Comparison of ENCODE assay signal across 19 cellular contexts in the genomic region with DNA sequence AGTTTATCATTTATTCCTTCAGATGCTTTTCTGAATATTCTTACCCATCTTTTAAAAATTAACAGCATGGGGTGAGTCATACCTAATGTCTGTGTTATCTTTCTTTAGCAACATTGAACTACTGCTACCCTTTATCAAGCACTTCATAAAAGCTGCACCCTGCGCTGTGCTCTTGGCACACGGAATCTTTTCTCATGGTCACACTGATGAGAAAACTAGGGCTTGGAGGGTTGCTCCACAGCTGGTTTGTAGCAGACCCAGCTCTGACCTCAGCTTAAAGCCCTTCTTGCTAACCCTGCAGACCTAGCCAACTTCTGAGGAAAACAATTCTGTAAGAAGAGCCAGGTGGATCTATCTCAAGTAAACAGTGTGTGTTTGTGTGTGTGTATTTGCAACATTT.
DNase-seq lines count a peak whose midpoint lies in the region; ATAC-seq and TF ChIP-seq lines count a peak whose summit lies in the region.
"Had no signal": no experiment of that assay in that cellular context is flagged by ENCODE, and none has a peak within 500 bp of the region (broad histone marks: within the 10 kb centered on the region; RNA-seq: fewer than 3 reads in every experiment).

No MANE protein-coding gene starts in this region.

- ATAC-seq in psoas muscle = peak; percentile 38 to 80 (median 72)
- no peak for ATAC-seq in activated CD8-positive, alpha-beta T cell treated with anti-CD3 and anti-CD28 coated beads, Interleukin-2, amount 10 ng/mL, durations not matched to agents 7 days and 5 days
- no peak for ATAC-seq in naive thymus-derived CD4-positive, alpha-beta T cell

- H3K4me1 ChIP-seq in psoas muscle = peaks cover 31% of the 10 kb centered on the region
- no peaks in the 10 kb centered on the region for H3K4me1 ChIP-seq in naive thymus-derived CD4-positive, alpha-beta T cell (ENCODE audit: control insufficient read depth in 2 of 2, insufficient read depth in 2 of 2, low read length in 2 of 2)

- intact Hi-C loops in psoas muscle (cut with DNase I) = no loop called here
- intact Hi-C loops in naive thymus-derived CD4-positive, alpha-beta T cell (cut with micrococcal nuclease) = no loop called here

- H3K4me3 ChIP-seq in AG10803 (ENCODE audit: low read length) = no peak overlapping the region
- no peak overlapping the region for H3K4me3 ChIP-seq in WERI-Rb-1 (ENCODE audit: low read depth, low read length)
- H3K4me3 ChIP-seq in psoas muscle = no peak overlapping the region
- H3K4me3 ChIP-seq in naive thymus-derived CD4-positive, alpha-beta T cell (ENCODE audit: low read length) = no peak overlapping the region
- H3K4me3 ChIP-seq: esophagus squamous epithelium had no signal

- peaks cover 8% of the 10 kb centered on the region for H3K4me1 Mint-ChIP-seq in activated CD8-positive, alpha-beta T cell treated with anti-CD3 and anti-CD28 coated beads, Interleukin-2, amount 10 ng/mL, durations not matched to agents 7 days and 5 days (ENCODE audit: low read depth)
- H3K4me1 Mint-ChIP-seq in naive thymus-derived CD4-positive, alpha-beta T cell = peaks cover 3 to 15% (median 7%) of the 10 kb centered on the region in 7 donors
- H3K4me1 Mint-ChIP-seq: activated naive CD8-positive, alpha-beta T cell treated with anti-CD3 and anti-CD28 coated beads, Interleukin-2, amount 10 ng/mL, durations not matched to agents 7 days and 5 days had no signal

- no peak overlapping the region for H3K27ac Mint-ChIP-seq in activated CD8-positive, alpha-beta T cell treated with anti-CD3 and anti-CD28 coated beads, Interleukin-2, amount 10 ng/mL, durations not matched to agents 7 days and 5 days
- H3K27ac Mint-ChIP-seq in naive thymus-derived CD4-positive, alpha-beta T cell = peak overlapping the region in 3 of 9 donors; percentile 2 to 79 (median 58)
- H3K27ac Mint-ChIP-seq: activated naive CD8-positive, alpha-beta T cell treated with anti-CD3 and anti-CD28 coated beads, Interleukin-2, amount 10 ng/mL, durations not matched to agents 7 days and 5 days; HFFc6 had no signal

- no peak overlapping the region for H3K4me3 Mint-ChIP-seq in activated CD8-positive, alpha-beta T cell treated with anti-CD3 and anti-CD28 coated beads, Interleukin-2, amount 10 ng/mL, durations not matched to agents 7 days and 5 days
- H3K4me3 Mint-ChIP-seq in naive thymus-derived CD4-positive, alpha-beta T cell = no peak overlapping the region
- H3K4me3 Mint-ChIP-seq: activated naive CD8-positive, alpha-beta T cell treated with anti-CD3 and anti-CD28 coated beads, Interleukin-2, amount 10 ng/mL, durations not matched to agents 7 days and 5 days; HFFc6; T-helper 1 cell treated with Interleukin-12 subunit alpha and Interleukin-12 subunit beta and Interleukin-4 antibody, amounts not matched to agents 30 μg/mL and 1 μg/mL, for 36 hours had no signal

- peaks cover 62% of the 10 kb centered on the region for H3K36me3 ChIP-seq in WERI-Rb-1
- H3K36me3 ChIP-seq in psoas muscle (ENCODE audit: insufficient read depth in 1 of 2, low read depth in 1 of 2) = peaks cover 0 to 16% of the 10 kb centered on the region in 2 donors
- H3K36me3 ChIP-seq in naive thymus-derived CD4-positive, alpha-beta T cell (ENCODE audit: control insufficient read depth in 2 of 3, insufficient read depth in 3 of 3, low read length in 3 of 3) = peaks cover 0 to 97% (median 31%) of the 10 kb centered on the region in 3 experiments

- no peaks in the 10 kb centered on the region for H3K9me3 Mint-ChIP-seq in activated CD8-positive, alpha-beta T cell treated with anti-CD3 and anti-CD28 coated beads, Interleukin-2, amount 10 ng/mL, durations not matched to agents 7 days and 5 days (ENCODE audit: insufficient read depth)
- no peaks in the 10 kb centered on the region for H3K9me3 Mint-ChIP-seq in naive thymus-derived CD4-positive, alpha-beta T cell
- H3K9me3 Mint-ChIP-seq: activated naive CD8-positive, alpha-beta T cell treated with anti-CD3 and anti-CD28 coated beads, Interleukin-2, amount 10 ng/mL, durations not matched to agents 7 days and 5 days; T-helper 1 cell treated with Interleukin-12 subunit alpha and Interleukin-12 subunit beta and Interleukin-4 antibody, amounts not matched to agents 30 μg/mL and 1 μg/mL, for 36 hours had no signal

- no peaks in the 10 kb centered on the region for H3K27me3 Mint-ChIP-seq in activated CD8-positive, alpha-beta T cell treated with anti-CD3 and anti-CD28 coated beads, Interleukin-2, amount 10 ng/mL, durations not matched to agents 7 days and 5 days (ENCODE audit: low read depth)
- no peaks in the 10 kb centered on the region for H3K27me3 Mint-ChIP-seq in naive thymus-derived CD4-positive, alpha-beta T cell
- H3K27me3 Mint-ChIP-seq: activated naive CD8-positive, alpha-beta T cell treated with anti-CD3 and anti-CD28 coated beads, Interleukin-2, amount 10 ng/mL, durations not matched to agents 7 days and 5 days had no signal

- H3K36me3 Mint-ChIP-seq in activated CD8-positive, alpha-beta T cell treated with anti-CD3 and anti-CD28 coated beads, Interleukin-2, amount 10 ng/mL, durations not matched to agents 7 days and 5 days (ENCODE audit: low read depth) = peaks cover 68% of the 10 kb centered on the region
- peaks cover 12 to 72% (median 22%) of the 10 kb centered on the region in 5 donors for H3K36me3 Mint-ChIP-seq in naive thymus-derived CD4-positive, alpha-beta T cell

- H3K9me3 ChIP-seq in WERI-Rb-1 (ENCODE audit: severe bottlenecking) = no peaks in the 10 kb centered on the region
- no peaks in the 10 kb centered on the region for H3K9me3 ChIP-seq in psoas muscle
- H3K9me3 ChIP-seq in naive thymus-derived CD4-positive, alpha-beta T cell (ENCODE audit: control insufficient read depth in 2 of 3, low read length in 3 of 3) = no peaks in the 10 kb centered on the region
- H3K9me3 ChIP-seq: BE2C, esophagus squamous epithelium had no signal

- TF ChIP-seq CTCF in AG10803 (conservative IDR thresholded peaks at IDR 0.05; ENCODE audit: low read length) = no peak
- TF ChIP-seq CTCF in WERI-Rb-1 (IDR thresholded peaks at IDR 0.05; ENCODE audit: low read depth, low read length) = no peak
- TF ChIP-seq CTCF in psoas muscle (IDR thresholded peaks at IDR 0.05) = no peak
- TF ChIP-seq CTCF in GM10248 (IDR thresholded peaks at IDR 0.05; ENCODE audit: control extremely low read depth, extremely low read depth, low read depth, missing control alignments) = no peak

- POLR2A ChIA-PET in activated CD8-positive, alpha-beta T cell treated with anti-CD3 and anti-CD28 coated beads, Interleukin-2, amount 10 ng/mL, durations not matched to agents 7 days and 5 days (lab: Charles Lee) = interaction anchor here (1.0 kb wide), 1 partner anchor 113 kb away, joined by 3 read pairs; no protein-coding TSS in a partner anchor
- POLR2A ChIA-PET in naive thymus-derived CD4-positive, alpha-beta T cell (lab: Charles Lee) = no interaction called here
- POLR2A ChIA-PET in GM10248 (lab: Yijun Ruan, JAX) = no interaction called here

- WGBS in psoas muscle, 3 donors = 21 to 30% (median 29%) methylated on average over 2 of the region's 2 CpGs

- H3K27me3 ChIP-seq in WERI-Rb-1 (ENCODE audit: insufficient read depth, low read depth, severe bottlenecking) (no peaks in the 10 kb centered on the region), psoas muscle (ENCODE audit: insufficient read depth in 3 of 3, low read length in 2 of 3) (no peaks in the 10 kb centered on the region)
- no peaks in the 10 kb centered on the region for H3K27me3 ChIP-seq in naive thymus-derived CD4-positive, alpha-beta T cell (ENCODE audit: control insufficient read depth in 2 of 2, insufficient read depth in 2 of 2, low read length in 2 of 2)
- H3K27me3 ChIP-seq: BE2C, esophagus squamous epithelium had no signal

- CTCF ChIA-PET in activated CD8-positive, alpha-beta T cell treated with anti-CD3 and anti-CD28 coated beads, Interleukin-2, amount 10 ng/mL, durations not matched to agents 7 days and 5 days (lab: Charles Lee) = interaction anchor here (2.1 to 2.3 kb wide), 2 partner anchors 10 to 20 kb away, joined by 10 to 12 read pairs; no protein-coding TSS in a partner anchor
- CTCF ChIA-PET in naive thymus-derived CD4-positive, alpha-beta T cell (lab: Charles Lee) = interaction anchor here (0.6 to 1.6 kb wide), 3 partner anchors 10 to 126 kb away, joined by 3 to 6 read pairs (median 4); no protein-coding TSS in a partner anchor
- CTCF ChIA-PET in GM10248 (lab: Yijun Ruan, JAX) = interaction anchor here (1.3 to 16.0 kb wide), 3 partner anchors 9 to 19 kb away, joined by 3 to 138 read pairs (median 15); no protein-coding TSS in a partner anchor

- H3K27ac ChIP-seq in WERI-Rb-1 (peak overlapping the region; percentile 65), psoas muscle (peak overlapping the region; percentile 53)
- H3K27ac ChIP-seq in naive thymus-derived CD4-positive, alpha-beta T cell (ENCODE audit: low read depth, low read length) = no peak overlapping the region
- H3K27ac ChIP-seq: esophagus squamous epithelium had no signal

- DNase-seq in AG10803 (ENCODE audit: low read depth) (peak; percentile 41), WERI-Rb-1 (no peak), fibroblast of peridontal ligament (ENCODE audit: extremely low read depth) (peak; percentile 55), psoas muscle (no peak), medulla oblongata (ENCODE audit: extremely low spot score) (no peak), GM10248 (ENCODE audit: extremely low spot score) (no peak)
- no peak for DNase-seq in activated CD8-positive, alpha-beta T cell treated with anti-CD3 and anti-CD28 coated beads, Interleukin-2, amount 10 ng/mL, durations not matched to agents 7 days and 5 days
- DNase-seq in naive thymus-derived CD4-positive, alpha-beta T cell = no peak
- DNase-seq: activated CD4-positive, alpha-beta T cell treated with anti-CD3 and anti-CD28 coated beads for 4 hours; activated naive CD8-positive, alpha-beta T cell treated with anti-CD3 and anti-CD28 coated beads, Interleukin-2, amount 10 ng/mL, durations not matched to agents 7 days and 5 days; activated T-cell treated with anti-CD3 and anti-CD28 coated beads, Interleukin-2, amount 50 U/mL, for 1 hour; BE2C; cortex of kidney; esophagus squamous epithelium; HFFc6; Kasumi-1; mesendoderm; NCI-H146 had no signal

Comparison
In these comparisons a context has a peak if more than half of its experiments do, and no peak if none do; other contexts are left out.
1. DNase-seq: peak in AG10803 (single experiment) and fibroblast of peridontal ligament (single experiment); none in WERI-Rb-1 (single experiment), psoas muscle (0 of 2), activated CD8-positive, alpha-beta T cell treated with anti-CD3 and anti-CD28 coated beads, Interleukin-2, amount 10 ng/mL, durations not matched to agents 7 days and 5 days (single experiment), medulla oblongata (single experiment), naive thymus-derived CD4-positive, alpha-beta T cell (0 of 9) and GM10248 (single experiment).
2. ATAC-seq: peak in psoas muscle (4 of 4); none in activated CD8-positive, alpha-beta T cell treated with anti-CD3 and anti-CD28 coated beads, Interleukin-2, amount 10 ng/mL, durations not matched to agents 7 days and 5 days (single experiment) and naive thymus-derived CD4-positive, alpha-beta T cell (single experiment).